ENCODE assay signal across 8 cellular contexts in the genomic region with DNA sequence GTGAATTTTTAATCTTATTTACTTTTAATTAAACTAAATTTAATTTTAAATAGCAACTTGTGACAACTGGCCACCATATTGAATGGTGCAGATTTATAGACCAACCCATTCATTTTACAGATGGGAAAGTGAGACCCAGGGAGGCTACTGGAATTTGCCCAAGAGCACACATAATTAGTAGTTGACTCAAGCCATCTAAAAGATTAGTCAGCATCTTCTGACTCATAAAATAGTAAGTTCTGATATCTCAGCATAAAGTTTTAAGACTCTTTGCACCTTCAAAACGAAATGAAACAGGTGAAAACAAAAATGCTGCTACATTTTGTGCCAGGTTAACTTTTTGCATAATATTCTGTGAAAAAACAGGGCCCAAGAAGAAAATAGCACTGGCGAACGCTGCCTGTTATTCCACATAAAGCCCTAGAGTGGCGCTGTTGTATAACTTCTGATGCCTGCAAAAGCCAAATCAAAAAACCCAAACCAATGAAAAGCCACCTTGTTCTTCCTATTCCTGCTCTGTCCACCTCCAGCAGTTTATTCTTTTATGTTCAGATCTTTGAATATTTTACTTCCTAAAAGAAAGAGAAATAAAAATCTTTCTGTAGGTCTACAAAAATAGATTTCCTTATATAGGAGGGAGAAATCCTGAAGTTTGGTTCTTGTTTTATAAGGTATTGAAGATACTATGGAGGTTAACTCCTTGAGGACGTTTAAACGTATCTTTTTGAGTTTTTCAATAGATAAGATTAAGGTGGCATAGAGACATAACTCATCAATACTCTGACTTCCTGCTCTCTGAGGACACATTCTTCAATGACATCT.
A peak's percentile ranks its signal among the peaks of the same experiment; 100 is the strongest.
DNase-seq lines count a peak whose midpoint lies in the region; ATAC-seq, FAIRE-seq and TF ChIP-seq lines count a peak whose summit lies in the region.

No MANE protein-coding gene starts in this region.

- peak; percentile 61 for FAIRE-seq in GM18507 (lab: Jason Lieb, UNC)

- in situ Hi-C loops in ACHN (cut with HindIII; ENCODE audit: low pct_ligation_motif_present, low pct_unique_long_range_greater_than_20kb, low sequenced_read_pairs), result no loop called here

- ATAC-seq in GM21360 (IDR thresholded peaks at IDR 0.05; ENCODE audit: unreplicated experiment), result no peak

- DNase-seq in ACHN (peak; percentile 39), GM18507 (ENCODE audit: extremely low spot score, insufficient read length, low read depth) (no peak), LHCN-M2 (ENCODE audit: low read depth) (peak; percentile 40), OCI-M1 (lab: John Stamatoyannopoulos, UW) (peak; percentile 59), epithelial cell of esophagus (ENCODE audit: low read depth) (peak; percentile 54), non-pigmented ciliary epithelial cell (ENCODE audit: low read depth) (peak; percentile 3), activated gamma-delta T cell (lab: John Stamatoyannopoulos, UW) (no peak)

- peak; percentile 90 for TF ChIP-seq CTCF in epithelial cell of esophagus (IDR thresholded peaks at IDR 0.05; ENCODE audit: insufficient read depth, low read depth, low read length, missing control alignments)

- H3K4me3 ChIP-seq in epithelial cell of esophagus (ENCODE audit: low read length), result no peak overlapping the region

Comparison
In these comparisons a context has a peak if more than half of its experiments do, and no peak if none do; other contexts are left out.
1. DNase-seq: peak in ACHN (single experiment), LHCN-M2 (single experiment), OCI-M1 (single experiment), epithelial cell of esophagus (single experiment) and non-pigmented ciliary epithelial cell (single experiment); none in GM18507 (single experiment) and activated gamma-delta T cell (single experiment).